ENCODE assay signal across 9 cellular contexts in genomic region chr18:9804517-9805104, GRCh38.
DNase-seq lines count a peak whose midpoint lies in the region; ATAC-seq, FAIRE-seq and TF ChIP-seq lines count a peak whose summit lies in the region.
"Had no signal": no experiment of that assay in that cellular context is flagged by ENCODE, and none has a peak within 500 bp of the region (broad histone marks: within the 10 kb centered on the region; RNA-seq: fewer than 3 reads in every experiment).

No MANE protein-coding gene starts in this region.

- H3K36me3 ChIP-seq in SK-N-SH (replicated peaks in 1 of 2; ENCODE audit: control insufficient read depth in 1 of 2, insufficient read depth in 2 of 2, low read length in 1 of 2): peaks cover 0 to 5% of the 10 kb centered on the region in 2 experiments
- H3K36me3 ChIP-seq in lung (ENCODE audit: control insufficient read depth in 2 of 2, insufficient read depth in 2 of 2, low read length in 2 of 2): no peaks in the 10 kb centered on the region
- no peaks in the 10 kb centered on the region for H3K36me3 ChIP-seq in upper lobe of left lung
- no peaks in the 10 kb centered on the region for H3K36me3 ChIP-seq in WERI-Rb-1

- 0 out of 2 replicates have a peak, but pooled peaks cover 6% of the 10 kb centered on the region for H3K79me2 ChIP-seq in SK-N-SH (ENCODE audit: insufficient read depth)

- no peaks in the 10 kb centered on the region for H4K20me1 ChIP-seq in SK-N-SH (ENCODE audit: insufficient read depth)

- POLR2A ChIA-PET in SK-N-SH (lab: Yijun Ruan, JAX): no interaction called here

- H3F3A ChIP-seq in SK-N-SH (replicated peaks; ENCODE audit: insufficient read depth): no peaks in the 10 kb centered on the region

- H3K9me3 ChIP-seq in SK-N-SH: no peaks in the 10 kb centered on the region
- H3K9me3 ChIP-seq in lung (ENCODE audit: control insufficient read depth in 2 of 2, insufficient read depth in 1 of 2, low read length in 1 of 2): no peaks in the 10 kb centered on the region
- H3K9me3 ChIP-seq in upper lobe of left lung: no peaks in the 10 kb centered on the region
- H3K9me3 ChIP-seq in WERI-Rb-1 (ENCODE audit: severe bottlenecking): no peaks in the 10 kb centered on the region

- TF ChIP-seq RAD21 in SK-N-SH (IDR thresholded peaks at IDR 0.05; ENCODE audit: low read length): no peak

- no peak for TF ChIP-seq EP300 in SK-N-SH (IDR thresholded peaks at IDR 0.05; ENCODE audit: borderline replicate concordance in 1 of 2, low read depth in 1 of 2, low read length in 1 of 2)
- no peak for TF ChIP-seq EP300 in upper lobe of left lung (IDR thresholded peaks at IDR 0.05)

- H3K4me1 ChIP-seq in SK-N-SH (ENCODE audit: control insufficient read depth in 1 of 2, insufficient read depth in 2 of 2, low read depth in 1 of 2, low read length in 1 of 2) (peaks cover 11 to 15% of the 10 kb centered on the region in 2 experiments; a peak in 2 of 4 replicates), lung (ENCODE audit: control insufficient read depth in 2 of 2, insufficient read depth in 2 of 2, low read length in 2 of 2) (peaks cover 5 to 9% of the 10 kb centered on the region in 2 donors), upper lobe of left lung (peaks cover 19 to 29% (median 22%) of the 10 kb centered on the region in 4 donors)

- H3K4me3 ChIP-seq in SK-N-SH (ENCODE audit: low read depth in 2 of 2, low read length in 1 of 2) (no peak overlapping the region), lung (no peak overlapping the region), upper lobe of left lung (no peak overlapping the region), WERI-Rb-1 (ENCODE audit: low read depth, low read length) (no peak overlapping the region)

- TF ChIP-seq CTCF in SK-N-SH (IDR thresholded peaks at IDR 0.05) (no peak), lung (IDR thresholded peaks at IDR 0.05; ENCODE audit: control extremely low read depth, extremely low read depth) (no peak), upper lobe of left lung (IDR thresholded peaks at IDR 0.05) (no peak), WERI-Rb-1 (IDR thresholded peaks at IDR 0.05; ENCODE audit: low read depth, low read length) (no peak)

- FAIRE-seq in GM19239 (lab: Jason Lieb, UNC): no peak
- FAIRE-seq: RCC 7860 had no signal

- no peak overlapping the region for H3K4me2 ChIP-seq in SK-N-SH

- no peak for DNase-seq in SK-N-SH
- DNase-seq in caudate nucleus (lab: John Stamatoyannopoulos, UW): no peak
- DNase-seq in lung (ENCODE audit: low spot score): no peak
- DNase-seq in upper lobe of left lung: peak in 1 of 2 donors; percentile 62
- no peak for DNase-seq in WERI-Rb-1
- no peak for DNase-seq in GM19239 (ENCODE audit: insufficient read length, low spot score)

- WGBS in SK-N-SH (ENCODE audit: low lambda C conversion rate): 96% methylated on average over 5 of the region's 5 CpGs
- WGBS in lung, 2 donors: 44 to 53% methylated on average over 5 of the region's 5 CpGs
- 47 to 58% methylated on average over 5 of the region's 5 CpGs for WGBS in upper lobe of left lung, 2 donors

- H3K27ac ChIP-seq in SK-N-SH (ENCODE audit: low read depth in 2 of 2, low read length in 1 of 2): peak overlapping the region; percentile 6 to 39; a peak in 2 of 4 replicates
- H3K27ac ChIP-seq in caudate nucleus (ENCODE audit: low read depth, low read length): peak overlapping the region; percentile 27
- peak overlapping the region; percentile 51 to 55 for H3K27ac ChIP-seq in lung (ENCODE audit: low read depth in 1 of 2, low read length in 1 of 2)
- H3K27ac ChIP-seq in upper lobe of left lung: peak overlapping the region; percentile 55 to 71 (median 62)
- H3K27ac ChIP-seq in WERI-Rb-1: no peak overlapping the region

- CTCF ChIA-PET in SK-N-SH (lab: Yijun Ruan, JAX): interaction anchor here (0.6 to 1.5 kb wide), 3 partner anchors 32 to 193 kb away, joined by 3 to 7 read pairs (median 3); no protein-coding TSS in a partner anchor

- H3K27me3 ChIP-seq in SK-N-SH (ENCODE audit: insufficient read depth) (no peaks in the 10 kb centered on the region), lung (ENCODE audit: control insufficient read depth, insufficient read depth) (no peaks in the 10 kb centered on the region), upper lobe of left lung (no peaks in the 10 kb centered on the region), WERI-Rb-1 (ENCODE audit: insufficient read depth, low read depth, severe bottlenecking) (no peaks in the 10 kb centered on the region)

- no peaks in the 10 kb centered on the region for H3K9me2 ChIP-seq in SK-N-SH

- no peak overlapping the region for H2AFZ ChIP-seq in SK-N-SH (ENCODE audit: low read depth)

- no peak for TF ChIP-seq POLR2A in upper lobe of left lung (IDR thresholded peaks at IDR 0.05)

- H3K9ac ChIP-seq in SK-N-SH: no peak overlapping the region

- ATAC-seq in SK-N-SH treated with all-trans-retinoic acid at 6 μM for 48 hours (no peak), lung (ENCODE audit: insufficient read depth, low FRiP score) (peak; percentile 53), upper lobe of left lung (ENCODE audit: low FRiP score in 2 of 2) (peak in 1 of 2 donors; percentile 28), GM18867 (IDR thresholded peaks at IDR 0.05; ENCODE audit: unreplicated experiment) (no peak)

TF ChIP-seq in SK-N-SH, 30 proteins besides CTCF, POLR2A, EP300 and RAD21 (continues in another document):
- TF ChIP-seq NFIC (IDR thresholded peaks at IDR 0.05; ENCODE audit: borderline replicate concordance) (no peak), YY1 (IDR thresholded peaks at IDR 0.05; ENCODE audit: low read depth) (no peak), MEF2A (IDR thresholded peaks at IDR 0.05; ENCODE audit: borderline replicate concordance, low read depth) (no peak), MXI1 (IDR thresholded peaks at IDR 0.05; ENCODE audit: low read depth, low read length) (no peak), ELF1 (IDR thresholded peaks at IDR 0.05) (no peak), SMC3 (IDR thresholded peaks at IDR 0.05; ENCODE audit: low read depth, low read length) (no peak), JUND (IDR thresholded peaks at IDR 0.05) (no peak), FOXM1 (IDR thresholded peaks at IDR 0.05; ENCODE audit: low read depth) (no peak), EZH2phosphoT487 (IDR thresholded peaks at IDR 0.05; ENCODE audit: borderline replicate concordance, low read depth) (no peak), TCF12 (IDR thresholded peaks at IDR 0.05) (no peak), SIN3A (IDR thresholded peaks at IDR 0.05; ENCODE audit: borderline replicate concordance, low read depth, low read length) (no peak), NRF1 (IDR thresholded peaks at IDR 0.05; ENCODE audit: low read depth, low read length) (no peak), GATA2 (CRISPR knock-in tag; IDR thresholded peaks at IDR 0.05) (no peak), RFX5 (IDR thresholded peaks at IDR 0.05; ENCODE audit: low read length) (no peak), ZBTB33 (IDR thresholded peaks at IDR 0.05; ENCODE audit: borderline replicate concordance, low read depth) (no peak)

TF ChIP-seq in SK-N-SH treated with all-trans-retinoic acid at 6 μM for 48 hours, 23 proteins besides CTCF, POLR2A, EP300 and RAD21:
- TF ChIP-seq ZC3H10 (CRISPR knock-in tag; IDR thresholded peaks at IDR 0.05): no peak
- no peak for TF ChIP-seq TOX (CRISPR knock-in tag; IDR thresholded peaks at IDR 0.05; ENCODE audit: borderline replicate concordance)
- no peak for TF ChIP-seq RARB (CRISPR knock-in tag; IDR thresholded peaks at IDR 0.05)
- no peak for TF ChIP-seq BACH2 (CRISPR knock-in tag; IDR thresholded peaks at IDR 0.05; ENCODE audit: borderline replicate concordance)
- no peak for TF ChIP-seq OSR1 (CRISPR knock-in tag; IDR thresholded peaks at IDR 0.05)
- TF ChIP-seq ZNF70 (CRISPR knock-in tag; IDR thresholded peaks at IDR 0.05): no peak
- TF ChIP-seq, protein P1, sequence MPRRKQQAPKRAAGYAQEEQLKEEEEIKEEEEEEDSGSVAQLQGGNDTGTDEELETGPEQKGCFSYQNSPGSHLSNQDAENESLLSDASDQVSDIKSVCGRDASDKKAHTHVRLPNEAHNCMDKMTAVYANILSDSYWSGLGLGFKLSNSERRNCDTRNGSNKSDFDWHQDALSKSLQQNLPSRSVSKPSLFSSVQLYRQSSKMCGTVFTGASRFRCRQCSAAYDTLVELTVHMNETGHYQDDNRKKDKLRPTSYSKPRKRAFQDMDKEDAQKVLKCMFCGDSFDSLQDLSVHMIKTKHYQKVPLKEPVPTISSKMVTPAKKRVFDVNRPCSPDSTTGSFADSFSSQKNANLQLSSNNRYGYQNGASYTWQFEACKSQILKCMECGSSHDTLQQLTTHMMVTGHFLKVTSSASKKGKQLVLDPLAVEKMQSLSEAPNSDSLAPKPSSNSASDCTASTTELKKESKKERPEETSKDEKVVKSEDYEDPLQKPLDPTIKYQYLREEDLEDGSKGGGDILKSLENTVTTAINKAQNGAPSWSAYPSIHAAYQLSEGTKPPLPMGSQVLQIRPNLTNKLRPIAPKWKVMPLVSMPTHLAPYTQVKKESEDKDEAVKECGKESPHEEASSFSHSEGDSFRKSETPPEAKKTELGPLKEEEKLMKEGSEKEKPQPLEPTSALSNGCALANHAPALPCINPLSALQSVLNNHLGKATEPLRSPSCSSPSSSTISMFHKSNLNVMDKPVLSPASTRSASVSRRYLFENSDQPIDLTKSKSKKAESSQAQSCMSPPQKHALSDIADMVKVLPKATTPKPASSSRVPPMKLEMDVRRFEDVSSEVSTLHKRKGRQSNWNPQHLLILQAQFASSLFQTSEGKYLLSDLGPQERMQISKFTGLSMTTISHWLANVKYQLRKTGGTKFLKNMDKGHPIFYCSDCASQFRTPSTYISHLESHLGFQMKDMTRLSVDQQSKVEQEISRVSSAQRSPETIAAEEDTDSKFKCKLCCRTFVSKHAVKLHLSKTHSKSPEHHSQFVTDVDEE (CRISPR knock-in tag; IDR thresholded peaks at IDR 0.05): no peak
- TF ChIP-seq TCF4 (CRISPR knock-in tag; IDR thresholded peaks at IDR 0.05; ENCODE audit: borderline replicate concordance): no peak
- no peak for TF ChIP-seq ZFP30 (CRISPR knock-in tag; IDR thresholded peaks at IDR 0.05)
